31 cellular contexts compared by ENCODE assay signal in genomic region chr3:126668450-126669401, GRCh38.
"Had no signal": no experiment of that assay in that cellular context is flagged by ENCODE, and none has a peak within 500 bp of the region (broad histone marks: within the 10 kb centered on the region; RNA-seq: fewer than 3 reads in every experiment).

No MANE protein-coding gene starts in this region.

- H3K4me1 Mint-ChIP-seq: activated naive CD8-positive, alpha-beta T cell treated with anti-CD3 and anti-CD28 coated beads, Interleukin-2, amount 50 U/mL, for 24 hours; brain had no signal

- H3K4me3 ChIP-seq: Peyer's patch, SJSA1 had no signal

- H3K4me3 Mint-ChIP-seq: activated CD4-positive, alpha-beta T cell treated with anti-CD3 and anti-CD28 coated beads, Interleukin-2, amount 10 ng/mL, durations not matched to agents 24 days and 14 days; activated CD8-positive, alpha-beta T cell treated with anti-CD3 and anti-CD28 coated beads for 36 hours; activated naive CD4-positive, alpha-beta T cell treated with anti-CD3 and anti-CD28 coated beads, Interleukin-2, amount 10 ng/mL, durations not matched to agents 7 days and 5 days; activated naive CD8-positive, alpha-beta T cell; activated naive CD8-positive, alpha-beta T cell treated with anti-CD3 and anti-CD28 coated beads, Interleukin-2, amount 50 U/mL, for 24 hours; brain; T-helper 1 cell treated with Interleukin-12 subunit alpha and Interleukin-12 subunit beta and Interleukin-4 antibody, amounts not matched to agents 30 μg/mL and 1 μg/mL, for 36 hours; T-helper 2 cell treated with Interferon-gamma antibody and Interleukin-4, amounts not matched to agents 5 μg/mL and 100 μg/mL, for 36 hours had no signal

- H3K4me1 ChIP-seq: Peyer's patch had no signal

- H3K9me3 ChIP-seq: SJSA1 had no signal

- H3K27me3 ChIP-seq: Peyer's patch, SJSA1 had no signal

- H3K9me2 ChIP-seq: SK-N-SH had no signal

- H3K27ac ChIP-seq: Peyer's patch, SJSA1 had no signal

- H3K36me3 ChIP-seq: Peyer's patch, SJSA1 had no signal

- H3K27ac Mint-ChIP-seq: activated CD4-positive, alpha-beta T cell treated with anti-CD3 and anti-CD28 coated beads, Interleukin-2, amount 10 ng/mL, durations not matched to agents 24 days and 14 days; activated CD8-positive, alpha-beta T cell treated with anti-CD3 and anti-CD28 coated beads for 36 hours; activated naive CD4-positive, alpha-beta T cell treated with anti-CD3 and anti-CD28 coated beads, Interleukin-2, amount 10 ng/mL, durations not matched to agents 7 days and 5 days; activated naive CD8-positive, alpha-beta T cell; activated naive CD8-positive, alpha-beta T cell treated with anti-CD3 and anti-CD28 coated beads, Interleukin-2, amount 50 U/mL, for 24 hours; brain; T-helper 1 cell treated with Interleukin-12 subunit alpha and Interleukin-12 subunit beta and Interleukin-4 antibody, amounts not matched to agents 30 μg/mL and 1 μg/mL, for 36 hours; T-helper 2 cell treated with Interferon-gamma antibody and Interleukin-4, amounts not matched to agents 5 μg/mL and 100 μg/mL, for 36 hours had no signal

- H3K27me3 Mint-ChIP-seq: activated CD4-positive, alpha-beta T cell treated with anti-CD3 and anti-CD28 coated beads, Interleukin-2, amount 10 ng/mL, durations not matched to agents 24 days and 14 days; activated CD8-positive, alpha-beta T cell treated with anti-CD3 and anti-CD28 coated beads for 36 hours; activated naive CD8-positive, alpha-beta T cell; activated naive CD8-positive, alpha-beta T cell treated with anti-CD3 and anti-CD28 coated beads, Interleukin-2, amount 50 U/mL, for 24 hours had no signal

- ATAC-seq: activated CD8-positive, alpha-beta T cell treated with anti-CD3 and anti-CD28 coated beads for 36 hours; activated naive CD8-positive, alpha-beta T cell treated with anti-CD3 and anti-CD28 coated beads, Interleukin-2, amount 50 U/mL, for 24 hours had no signal

- H3K36me3 Mint-ChIP-seq: activated naive CD8-positive, alpha-beta T cell; brain had no signal

- H3K4me2 ChIP-seq: SK-N-SH had no signal

- DNase-seq: activated CD4-positive, alpha-beta T cell treated with anti-CD3 and anti-CD28 coated beads, Interleukin-2, amount 10 ng/mL, durations not matched to agents 24 days and 14 days; activated CD4-positive, alpha-beta T cell treated with anti-CD3 and anti-CD28 coated beads, Interleukin-2, amount 50 U/mL, for 4 hours; activated CD8-positive, alpha-beta memory T cell treated with anti-CD3 and anti-CD28 coated beads, Interleukin-2, amount 50 U/mL, for 48 hours; activated CD8-positive, alpha-beta T cell treated with anti-CD3 and anti-CD28 coated beads for 36 hours; activated effector memory CD4-positive, alpha-beta T cell treated with Interleukin-2 at 50 U/mL for 16 hours; activated naive CD4-positive, alpha-beta T cell treated with anti-CD3 and anti-CD28 coated beads, Interleukin-2, amount 10 ng/mL, durations not matched to agents 7 days and 5 days; activated naive CD8-positive, alpha-beta T cell treated with anti-CD3 and anti-CD28 coated beads, Interleukin-2, amount 50 U/mL, for 24 hours; activated T-cell treated with anti-CD3 and anti-CD28 coated beads, Interleukin-2, amount 50 U/mL, for 48 hours; anterior cingulate cortex; caudate nucleus; cerebellar nuclear complex; KG1; MM.1S; MV-4-11; NCI-H1092 treated with DMSO at 0.1 percent for 48 hours; NCI-H1417 treated with DMSO at 0.1 percent for 48 hours; NCI-H187 treated with DMSO at 0.1 percent for 48 hours; NCI-H2081; NCI-H2171 treated with DMSO at 0.1 percent for 48 hours; NCI-H2227 treated with DMSO at 0.1 percent for 48 hours; NCI-H446 treated with DMSO at 0.1 percent for 48 hours; NCI-H524; RPMI8226; SHP77 treated with DMSO at 0.1 percent for 48 hours; SK-N-SH had no signal

- H3K9ac ChIP-seq: SK-N-SH had no signal
